In genomic region chr2:6880200-6880733, GRCh38 we compare ENCODE assay signal across 1 cellular context.
TF ChIP-seq lines count a peak whose summit lies in the region.

No MANE protein-coding gene starts in this region.

TF ChIP-seq in K562, 482 proteins besides CTCF, POLR2A, EP300 and RAD21 (continued from another document and continues in another):
- TF ChIP-seq TBL1XR1 (IDR thresholded peaks at IDR 0.05; ENCODE audit: low read length in 2 of 2), result peak in 1 of 2 experiments; percentile 90; a peak in 2 of 4 replicates
- no peak for TF ChIP-seq USF1 (CRISPR knock-in tag; IDR thresholded peaks at IDR 0.05)
- peak; percentile 100 for TF ChIP-seq HLTF (IDR thresholded peaks at IDR 0.05)
- peak; percentile 94 for TF ChIP-seq TAL1 (IDR thresholded peaks at IDR 0.05)
- peak; percentile 86 for TF ChIP-seq PML (IDR thresholded peaks at IDR 0.05; ENCODE audit: low read length)
- TF ChIP-seq EHMT2 (IDR thresholded peaks at IDR 0.05), result peak; percentile 71
- TF ChIP-seq ZNF644 (tag; IDR thresholded peaks at IDR 0.05; ENCODE audit: low read depth), result 0 out of 2 replicates have a peak, but pooled peaks have one; percentile 48
- 0 out of 2 replicates have a peak, but pooled peaks have one; percentile 76 for TF ChIP-seq CBFB (CRISPR knock-in tag; IDR thresholded peaks at IDR 0.05)
- TF ChIP-seq ZNF282 (CRISPR knock-in tag; IDR thresholded peaks at IDR 0.05), result no peak
- no peak for TF ChIP-seq ZNF609 (CRISPR knock-in tag; IDR thresholded peaks at IDR 0.05; ENCODE audit: borderline replicate concordance)
- no peak for TF ChIP-seq CGGBP1 (CRISPR knock-in tag; IDR thresholded peaks at IDR 0.05)
- peak; percentile 42 for TF ChIP-seq ZBTB40 (IDR thresholded peaks at IDR 0.05)
- TF ChIP-seq ZBTB40 (CRISPR knock-in tag; IDR thresholded peaks at IDR 0.05), result no peak
- TF ChIP-seq ADNP (tag; IDR thresholded peaks at IDR 0.05), result peak; percentile 81; the same call in 1 of the 2 replicates
- peak; percentile 72; the same call in 1 of the 2 replicates for TF ChIP-seq SMARCC2 (IDR thresholded peaks at IDR 0.05; ENCODE audit: low read depth)
- TF ChIP-seq THAP12 (CRISPR knock-in tag; IDR thresholded peaks at IDR 0.05), result no peak
- TF ChIP-seq HDAC1 (IDR thresholded peaks at IDR 0.05), result peak; percentile 50 to 85; a peak in 2 of 4 replicates
- TF ChIP-seq GATAD2B (IDR thresholded peaks at IDR 0.05; ENCODE audit: borderline replicate concordance), result no peak
- TF ChIP-seq SMARCA4 (IDR thresholded peaks at IDR 0.05), result peak; percentile 95
- peak; percentile 73; the same call in 1 of the 2 replicates for TF ChIP-seq CTBP1 (IDR thresholded peaks at IDR 0.05; ENCODE audit: borderline replicate concordance)
- 0 out of 2 replicates have a peak, but pooled peaks have one; percentile 27 for TF ChIP-seq ZNF589 (CRISPR knock-in tag; IDR thresholded peaks at IDR 0.05; ENCODE audit: low read depth)
- TF ChIP-seq EGR1 (conservative IDR thresholded peaks at IDR 0.05), result peak; percentile 76
- TF ChIP-seq KLF16 (IDR thresholded peaks at IDR 0.05), result peak; percentile 86
- no peak for TF ChIP-seq RBM15 (IDR thresholded peaks at IDR 0.05; ENCODE audit: insufficient read depth, low read length)
- 0 out of 4 replicates have a peak, but pooled peaks of 1 of the 2 experiments have one; percentile 58 for TF ChIP-seq ETV6 (IDR thresholded peaks at IDR 0.05; ENCODE audit: borderline replicate concordance in 1 of 2, low read depth in 2 of 2, low read length in 1 of 2)
- TF ChIP-seq ETV6 (CRISPR knock-in tag; IDR thresholded peaks at IDR 0.05; ENCODE audit: borderline replicate concordance), result no peak
- no peak for TF ChIP-seq BDP1 (IDR thresholded peaks at IDR 0.05; ENCODE audit: insufficient read depth, insufficient read length)
- TF ChIP-seq ETV5 (CRISPR knock-in tag; IDR thresholded peaks at IDR 0.05; ENCODE audit: low read depth), result peak; percentile 68
- 0 out of 2 replicates have a peak, but pooled peaks have one; percentile 31 for TF ChIP-seq NFE2 (IDR thresholded peaks at IDR 0.05; ENCODE audit: low read depth)
- TF ChIP-seq ZNF224 (CRISPR knock-in tag; IDR thresholded peaks at IDR 0.05), result no peak
- peak in 1 of 2 experiments; percentile 58 for TF ChIP-seq AFF1 (IDR thresholded peaks at IDR 0.05; ENCODE audit: low read depth in 1 of 2, partially characterized antibody in 2 of 2)
- peak; percentile 80 for TF ChIP-seq HDAC2 (IDR thresholded peaks at IDR 0.05)
- TF ChIP-seq ELF4 (CRISPR knock-in tag; IDR thresholded peaks at IDR 0.05), result peak; percentile 61; the same call in 1 of the 2 replicates
- TF ChIP-seq L3MBTL2 (IDR thresholded peaks at IDR 0.05), result peak; percentile 68
- TF ChIP-seq MLLT1 (IDR thresholded peaks at IDR 0.05), result peak in 1 of 2 experiments; percentile 97; a peak in 2 of 4 replicates
